In the genomic region with DNA sequence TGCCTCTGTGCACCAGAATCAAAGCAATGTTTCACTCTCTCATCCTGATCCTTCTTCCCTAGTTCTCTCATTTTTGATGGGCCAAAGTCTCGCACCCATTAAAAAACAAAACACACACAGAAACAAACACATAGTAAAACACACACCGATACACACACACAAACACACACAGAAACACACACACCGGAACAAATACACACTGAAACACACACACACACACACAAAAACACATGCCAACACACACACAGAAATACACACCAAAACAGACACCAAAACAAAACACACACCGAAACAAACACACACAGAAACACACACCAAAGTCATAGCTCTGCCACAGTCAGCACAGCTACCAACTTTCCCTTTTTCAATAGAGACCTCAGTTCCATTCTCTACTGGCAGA, we compare ENCODE assay signal across 13 cellular contexts. TPM values are rescaled to one million over a fixed set of nuclear protein-coding genes. Genes with fewer than 3 reads are reported as not detected.
A peak's percentile ranks its signal among the peaks of the same experiment; 100 is the strongest.
DNase-seq lines count a peak whose midpoint lies in the region; ATAC-seq, FAIRE-seq and TF ChIP-seq lines count a peak whose summit lies in the region.
"Had no signal": no experiment of that assay in that cellular context is flagged by ENCODE, and none has a peak within 500 bp of the region (broad histone marks: within the 10 kb centered on the region; RNA-seq: fewer than 3 reads in every experiment).

No MANE protein-coding gene starts in this region.

- no peak for TF ChIP-seq CTCF in activated CD8-positive, alpha-beta T cell treated with anti-CD3 and anti-CD28 coated beads for 36 hours (IDR thresholded peaks at IDR 0.05)
- TF ChIP-seq CTCF in kidney (IDR thresholded peaks at IDR 0.05; ENCODE audit: borderline replicate concordance, extremely low read depth, insufficient read depth): no peak

- H3K4me1 ChIP-seq in kidney (ENCODE audit: control insufficient read depth in 1 of 2, insufficient read depth in 1 of 2, low read depth in 1 of 2, low read length in 2 of 2) (peaks cover 68 to 69% of the 10 kb centered on the region in 2 donors), stomach smooth muscle (ENCODE audit: control insufficient read depth, insufficient read depth, low read length) (peaks cover 32% of the 10 kb centered on the region)

- no peak for DNase-seq in activated CD8-positive, alpha-beta T cell treated with anti-CD3 and anti-CD28 coated beads for 36 hours
- DNase-seq in activated CD8-positive, alpha-beta T cell treated with anti-CD3 and anti-CD28 coated beads, Interleukin-2, amount 10 ng/mL, durations not matched to agents 7 days and 5 days: no peak
- no peak for DNase-seq in activated CD4-positive, alpha-beta memory T cell treated with anti-CD3 and anti-CD28 coated beads for 36 hours
- DNase-seq in kidney: no peak
- DNase-seq in NCI-H146 treated with DMSO at 0.1 percent for 48 hours (lab: John Stamatoyannopoulos, UW; ENCODE audit: unreplicated experiment): no peak
- DNase-seq in GF-D8 (lab: John Stamatoyannopoulos, UW): no peak
- DNase-seq: NCI-H226; stimulated activated naive CD8-positive, alpha-beta T cell treated with anti-CD3 and anti-CD28 coated beads, Interleukin-15, amount 100 ng/mL, for 72 hours had no signal

- H3K27ac Mint-ChIP-seq in activated CD8-positive, alpha-beta T cell treated with anti-CD3 and anti-CD28 coated beads for 36 hours: peak overlapping the region; percentile 68
- H3K27ac Mint-ChIP-seq in activated CD8-positive, alpha-beta T cell treated with anti-CD3 and anti-CD28 coated beads, Interleukin-2, amount 10 ng/mL, durations not matched to agents 7 days and 5 days: no peak overlapping the region
- peak overlapping the region; percentile 65 for H3K27ac Mint-ChIP-seq in activated CD4-positive, alpha-beta memory T cell treated with anti-CD3 and anti-CD28 coated beads for 36 hours

- H3K36me3 Mint-ChIP-seq in activated CD8-positive, alpha-beta T cell treated with anti-CD3 and anti-CD28 coated beads for 36 hours (ENCODE audit: low read depth): peaks cover 26% of the 10 kb centered on the region
- peaks cover 54% of the 10 kb centered on the region for H3K36me3 Mint-ChIP-seq in activated CD8-positive, alpha-beta T cell treated with anti-CD3 and anti-CD28 coated beads, Interleukin-2, amount 10 ng/mL, durations not matched to agents 7 days and 5 days (ENCODE audit: low read depth)
- H3K36me3 Mint-ChIP-seq in activated CD4-positive, alpha-beta memory T cell treated with anti-CD3 and anti-CD28 coated beads for 36 hours: peaks cover 29% of the 10 kb centered on the region

- H3K36me3 ChIP-seq in kidney (ENCODE audit: control insufficient read depth in 1 of 2, insufficient read depth in 2 of 2, low read length in 2 of 2) (peaks cover 25 to 41% of the 10 kb centered on the region in 2 donors), stomach smooth muscle (ENCODE audit: control insufficient read depth in 2 of 2, insufficient read depth in 2 of 2, low read length in 2 of 2) (peaks cover 44 to 45% of the 10 kb centered on the region in 2 donors)

- no peaks in the 10 kb centered on the region for H3K9me3 ChIP-seq in kidney (ENCODE audit: control insufficient read depth in 1 of 2, low read length in 2 of 2)
- H3K9me3 ChIP-seq in stomach smooth muscle (ENCODE audit: control insufficient read depth in 2 of 2, low read length in 2 of 2): no peaks in the 10 kb centered on the region

- no peaks in the 10 kb centered on the region for H3K27me3 Mint-ChIP-seq in activated CD8-positive, alpha-beta T cell treated with anti-CD3 and anti-CD28 coated beads for 36 hours
- no peaks in the 10 kb centered on the region for H3K27me3 Mint-ChIP-seq in activated CD8-positive, alpha-beta T cell treated with anti-CD3 and anti-CD28 coated beads, Interleukin-2, amount 10 ng/mL, durations not matched to agents 7 days and 5 days (ENCODE audit: low read depth)
- H3K27me3 Mint-ChIP-seq in activated CD4-positive, alpha-beta memory T cell treated with anti-CD3 and anti-CD28 coated beads for 36 hours: no peaks in the 10 kb centered on the region
- H3K27me3 Mint-ChIP-seq: stimulated activated naive CD8-positive, alpha-beta T cell treated with anti-CD3 and anti-CD28 coated beads, Interleukin-15, amount 100 ng/mL, for 72 hours had no signal

- no peaks in the 10 kb centered on the region for H3K9me3 Mint-ChIP-seq in activated CD8-positive, alpha-beta T cell treated with anti-CD3 and anti-CD28 coated beads for 36 hours
- no peaks in the 10 kb centered on the region for H3K9me3 Mint-ChIP-seq in activated CD8-positive, alpha-beta T cell treated with anti-CD3 and anti-CD28 coated beads, Interleukin-2, amount 10 ng/mL, durations not matched to agents 7 days and 5 days (ENCODE audit: insufficient read depth)
- no peaks in the 10 kb centered on the region for H3K9me3 Mint-ChIP-seq in activated CD4-positive, alpha-beta memory T cell treated with anti-CD3 and anti-CD28 coated beads for 36 hours
- H3K9me3 Mint-ChIP-seq: stimulated activated naive CD8-positive, alpha-beta T cell treated with anti-CD3 and anti-CD28 coated beads, Interleukin-15, amount 100 ng/mL, for 72 hours had no signal

- H3K4me3 Mint-ChIP-seq in activated CD8-positive, alpha-beta T cell treated with anti-CD3 and anti-CD28 coated beads for 36 hours: no peak overlapping the region
- no peak overlapping the region for H3K4me3 Mint-ChIP-seq in activated CD8-positive, alpha-beta T cell treated with anti-CD3 and anti-CD28 coated beads, Interleukin-2, amount 10 ng/mL, durations not matched to agents 7 days and 5 days
- no peak overlapping the region for H3K4me3 Mint-ChIP-seq in activated CD4-positive, alpha-beta memory T cell treated with anti-CD3 and anti-CD28 coated beads for 36 hours
- H3K4me3 Mint-ChIP-seq: stimulated activated naive CD8-positive, alpha-beta T cell treated with anti-CD3 and anti-CD28 coated beads, Interleukin-15, amount 100 ng/mL, for 72 hours had no signal

- peak overlapping the region; percentile 86 to 91 for H3K27ac ChIP-seq in kidney (ENCODE audit: low read depth in 2 of 2, low read length in 2 of 2)
- peak overlapping the region; percentile 24 for H3K27ac ChIP-seq in stomach smooth muscle (ENCODE audit: low read length)

- CTCF ChIA-PET in activated CD8-positive, alpha-beta T cell treated with anti-CD3 and anti-CD28 coated beads for 36 hours (lab: Charles Lee): interaction anchor here (0.8 to 2.9 kb wide), 6 partner anchors 9 to 297 kb away, joined by 3 to 15 read pairs (median 4); no protein-coding TSS in a partner anchor
- CTCF ChIA-PET in activated CD8-positive, alpha-beta T cell treated with anti-CD3 and anti-CD28 coated beads, Interleukin-2, amount 10 ng/mL, durations not matched to agents 7 days and 5 days (lab: Charles Lee): interaction anchor here (0.6 to 1.3 kb wide), 5 partner anchors 10 to 113 kb away, joined by 3 to 5 read pairs (median 4); a partner anchor contains a TSS
- CTCF ChIA-PET in activated CD4-positive, alpha-beta memory T cell treated with anti-CD3 and anti-CD28 coated beads for 36 hours (lab: Charles Lee): interaction anchor here (1.0 to 3.9 kb wide), 3 partner anchors 10 to 50 kb away, joined by 7 to 14 read pairs (median 11); a partner anchor contains a TSS

- H3K9ac ChIP-seq in kidney (ENCODE audit: low read length in 2 of 2): peak overlapping the region; percentile 21 to 43
- peak overlapping the region in 1 of 2 donors; percentile 21 for H3K9ac ChIP-seq in stomach smooth muscle (ENCODE audit: low read length in 2 of 2)

- H3K4me1 Mint-ChIP-seq in activated CD8-positive, alpha-beta T cell treated with anti-CD3 and anti-CD28 coated beads for 36 hours (ENCODE audit: low read depth): peaks cover 52% of the 10 kb centered on the region
- peaks cover 47% of the 10 kb centered on the region for H3K4me1 Mint-ChIP-seq in activated CD8-positive, alpha-beta T cell treated with anti-CD3 and anti-CD28 coated beads, Interleukin-2, amount 10 ng/mL, durations not matched to agents 7 days and 5 days (ENCODE audit: low read depth)
- peaks cover 51% of the 10 kb centered on the region for H3K4me1 Mint-ChIP-seq in activated CD4-positive, alpha-beta memory T cell treated with anti-CD3 and anti-CD28 coated beads for 36 hours (ENCODE audit: low read depth)

- no peak for FAIRE-seq in kidney (lab: Jason Lieb, UNC)

- H3K27me3 ChIP-seq in stomach smooth muscle (ENCODE audit: control insufficient read depth in 1 of 2, insufficient read depth in 2 of 2, low read length in 2 of 2): no peaks in the 10 kb centered on the region

- ATAC-seq in activated CD8-positive, alpha-beta T cell treated with anti-CD3 and anti-CD28 coated beads for 36 hours: no peak
- no peak for ATAC-seq in activated CD8-positive, alpha-beta T cell treated with anti-CD3 and anti-CD28 coated beads, Interleukin-2, amount 10 ng/mL, durations not matched to agents 7 days and 5 days
- ATAC-seq in GM21576 (IDR thresholded peaks at IDR 0.05; ENCODE audit: unreplicated experiment): no peak
- ATAC-seq: stimulated activated naive CD8-positive, alpha-beta T cell treated with anti-CD3 and anti-CD28 coated beads, Interleukin-15, amount 100 ng/mL, for 72 hours had no signal

- POLR2A ChIA-PET in activated CD8-positive, alpha-beta T cell treated with anti-CD3 and anti-CD28 coated beads for 36 hours (lab: Charles Lee): interaction anchor here (0.6 to 5.6 kb wide), 3 partner anchors 10 to 22 kb away, joined by 3 to 24 read pairs (median 3); a partner anchor contains a TSS
- POLR2A ChIA-PET in activated CD8-positive, alpha-beta T cell treated with anti-CD3 and anti-CD28 coated beads, Interleukin-2, amount 10 ng/mL, durations not matched to agents 7 days and 5 days (lab: Charles Lee): interaction anchor here (0.6 to 1.4 kb wide), 2 partner anchors 10 to 297 kb away, joined by 3 to 7 read pairs; a partner anchor contains a TSS
- POLR2A ChIA-PET in activated CD4-positive, alpha-beta memory T cell treated with anti-CD3 and anti-CD28 coated beads for 36 hours (lab: Charles Lee): interaction anchor here (1.1 kb wide), 1 partner anchor 19 kb away, joined by 3 read pairs; a partner anchor contains a TSS

- intact Hi-C loops in activated CD8-positive, alpha-beta T cell treated with anti-CD3 and anti-CD28 coated beads for 36 hours (cut with micrococcal nuclease): no loop called here
- intact Hi-C loops in activated CD4-positive, alpha-beta memory T cell treated with anti-CD3 and anti-CD28 coated beads for 36 hours (cut with micrococcal nuclease): no loop called here
- intact Hi-C loops in kidney (cut with DNase I): no loop called here

- H3K4me3 ChIP-seq in kidney (ENCODE audit: low read length in 2 of 2): no peak overlapping the region
- no peak overlapping the region for H3K4me3 ChIP-seq in stomach smooth muscle (ENCODE audit: low read length in 2 of 2)
- H3K4me3 ChIP-seq: SK-N-MC had no signal

RNA-seq across cellular contexts. Expression of a gene that starts 8.6 kb away (rescaled TPM):
- total RNA-seq in activated CD8-positive, alpha-beta T cell treated with anti-CD3 and anti-CD28 coated beads for 36 hours: under 1 TPM in 1 of 2 experiments, not detected in 1; 0.41 TPM
- total RNA-seq in activated CD8-positive, alpha-beta T cell treated with anti-CD3 and anti-CD28 coated beads, Interleukin-2, amount 10 ng/mL, durations not matched to agents 7 days and 5 days: under 1 TPM; 0.16 to 0.29 TPM
- total RNA-seq in activated CD4-positive, alpha-beta memory T cell treated with anti-CD3 and anti-CD28 coated beads for 36 hours: not detected
- total RNA-seq in kidney: not detected
- 0.99 TPM for polyA plus RNA-seq in kidney (ENCODE audit: insufficient read depth, low read depth, low replicate concordance)
- total RNA-seq: G401, glomerular endothelial cell had no signal

RNA-seq across cellular contexts. Expression of a gene that starts 10.1 kb away (rescaled TPM):
- total RNA-seq in activated CD8-positive, alpha-beta T cell treated with anti-CD3 and anti-CD28 coated beads for 36 hours: 10 to 100 TPM; 49.2 to 50.2 TPM
- total RNA-seq in activated CD8-positive, alpha-beta T cell treated with anti-CD3 and anti-CD28 coated beads, Interleukin-2, amount 10 ng/mL, durations not matched to agents 7 days and 5 days: 10 to 100 TPM; 45.2 to 46.8 TPM
- total RNA-seq in activated CD4-positive, alpha-beta memory T cell treated with anti-CD3 and anti-CD28 coated beads for 36 hours: 10 to 100 TPM; 38.6 to 41.0 TPM
- 38.6 TPM for total RNA-seq in kidney
- 38.6 TPM for polyA plus RNA-seq in kidney (ENCODE audit: insufficient read depth, low read depth, low replicate concordance)

RNA-seq across cellular contexts. Expression of a gene that starts 18.7 kb away (rescaled TPM):
- total RNA-seq in activated CD8-positive, alpha-beta T cell treated with anti-CD3 and anti-CD28 coated beads for 36 hours: 10 to 100 TPM; 31.7 to 36.2 TPM
- 10 to 100 TPM; 71.9 to 72.9 TPM for total RNA-seq in activated CD8-positive, alpha-beta T cell treated with anti-CD3 and anti-CD28 coated beads, Interleukin-2, amount 10 ng/mL, durations not matched to agents 7 days and 5 days
- total RNA-seq in activated CD4-positive, alpha-beta memory T cell treated with anti-CD3 and anti-CD28 coated beads for 36 hours: 10 to 100 TPM; 38.1 to 38.4 TPM
- total RNA-seq in kidney: 27.5 TPM
- 22.1 TPM for polyA plus RNA-seq in kidney (ENCODE audit: insufficient read depth, low read depth, low replicate concordance)

RNA-seq across cellular contexts. Expression of a gene that starts 23.6 kb away (rescaled TPM):
- 10 to 100 TPM; 30.7 to 32.5 TPM for total RNA-seq in activated CD8-positive, alpha-beta T cell treated with anti-CD3 and anti-CD28 coated beads for 36 hours
- total RNA-seq in activated CD8-positive, alpha-beta T cell treated with anti-CD3 and anti-CD28 coated beads, Interleukin-2, amount 10 ng/mL, durations not matched to agents 7 days and 5 days: 100 to 1,000 TPM; 102 to 107 TPM
- 10 to 100 TPM; 47.8 to 52.4 TPM for total RNA-seq in activated CD4-positive, alpha-beta memory T cell treated with anti-CD3 and anti-CD28 coated beads for 36 hours
- 159 TPM for total RNA-seq in kidney
- 286 TPM for polyA plus RNA-seq in kidney (ENCODE audit: insufficient read depth, low read depth, low replicate concordance)

RNA-seq across cellular contexts. Expression of a gene that starts 33.0 kb away (rescaled TPM):
- 1 to 10 TPM; 1.3 TPM for total RNA-seq in activated CD8-positive, alpha-beta T cell treated with anti-CD3 and anti-CD28 coated beads for 36 hours
- under 1 TPM; 0.23 to 0.47 TPM for total RNA-seq in activated CD8-positive, alpha-beta T cell treated with anti-CD3 and anti-CD28 coated beads, Interleukin-2, amount 10 ng/mL, durations not matched to agents 7 days and 5 days
- under 1 TPM in 1 of 2 experiments, not detected in 1; 0.10 TPM for total RNA-seq in activated CD4-positive, alpha-beta memory T cell treated with anti-CD3 and anti-CD28 coated beads for 36 hours
- 1.2 TPM for total RNA-seq in kidney
- 1.1 TPM for polyA plus RNA-seq in kidney (ENCODE audit: insufficient read depth, low read depth, low replicate concordance)
- total RNA-seq: glomerular endothelial cell had no signal
